ENCODE assay signal across 8 cellular contexts in genomic region chr15:31870336-31871158, GRCh38. TPM values are rescaled to one million over a fixed set of nuclear protein-coding genes. Genes with fewer than 3 reads are reported as not detected.
DNase-seq lines count a peak whose midpoint lies in the region; ATAC-seq, FAIRE-seq and TF ChIP-seq lines count a peak whose summit lies in the region.

TSS of gene OTUD7A (minus strand) at chr15:31870673.

- no peaks in the 10 kb centered on the region for H3K9me3 ChIP-seq in right lobe of liver

- FAIRE-seq in GM19239 (lab: Jason Lieb, UNC): peak; percentile 14

- ATAC-seq in HG03439 (IDR thresholded peaks at IDR 0.05; ENCODE audit: unreplicated experiment) (peak; percentile 93), right lobe of liver (peak; percentile 93 to 97 (median 96))

- no peaks in the 10 kb centered on the region for H3K36me3 ChIP-seq in right lobe of liver

- no peak within 1 kb of the TSS for H3K27ac ChIP-seq in right lobe of liver

- no peak for TF ChIP-seq POLR2A in right lobe of liver (IDR thresholded peaks at IDR 0.05)

- WGBS in right lobe of liver (ENCODE audit: insufficient coverage, low coverage, low lambda C conversion rate, missing lambda C conversion rate): under 1% methylated on average over 35 of the region's 120 CpGs

- H3K4me1 ChIP-seq in right lobe of liver: no peaks in the 10 kb centered on the region

- DNase-seq in AML-193 (lab: John Stamatoyannopoulos, UW) (peak; percentile 57 to 70), GM19239 (ENCODE audit: insufficient read length, low spot score) (peak; percentile 83), NCI-H524 treated with DMSO at 0.1 percent for 48 hours (lab: John Stamatoyannopoulos, UW) (peak; percentile 42), dermis blood vessel endothelial cell (peak; percentile 89), right lobe of liver (peak; percentile 91 to 92 (median 92))
- peak; percentile 67 to 70 for DNase-seq in activated CD4-positive, alpha-beta T cell treated with anti-CD3 and anti-CD28 coated beads, Interleukin-2, amount 50 U/mL, for 24 hours (ENCODE audit: low read depth in 1 of 2, low spot score in 1 of 2)
- peak; percentile 74 to 85 for DNase-seq in stimulated activated CD4-positive, alpha-beta T cell treated with anti-CD3 and anti-CD28 coated beads, Interleukin-2, amount 100 ng/mL, for 48 hours

- peak within 1 kb of the TSS; percentile 56 to 78 (median 59) for H3K4me3 ChIP-seq in right lobe of liver

- TF ChIP-seq CTCF in right lobe of liver (IDR thresholded peaks at IDR 0.05): peak in 1 of 4 donors; percentile 6

- H3K27me3 ChIP-seq in right lobe of liver: no peaks in the 10 kb centered on the region

- intact Hi-C loops in right lobe of liver (cut with DNase I): no loop called here

RNA-seq across cellular contexts. Expression of gene OTUD7A, which starts in this region (rescaled TPM):
- total RNA-seq in dermis blood vessel endothelial cell (0.05 and 0.17 TPM in 2 replicates), right lobe of liver (1 to 10 TPM in 2 of 6 experiments, under 1 TPM in 4; 0.42 to 2.3 (median 0.85) TPM)

Comparison
In these comparisons a context has a peak if more than half of its experiments do, and no peak if none do; other contexts are left out.
1. Peak in DNase-seq in dermis blood vessel endothelial cell; RNA of the gene not detected or under 1 TPM.
2. DNase-seq: peak in every context shown above with its lines; median percentile 92 in right lobe of liver; 89 in dermis blood vessel endothelial cell; 83 in GM19239; 80 in stimulated activated CD4-positive, alpha-beta T cell treated with anti-CD3 and anti-CD28 coated beads, Interleukin-2, amount 100 ng/mL, for 48 hours; 68 in activated CD4-positive, alpha-beta T cell treated with anti-CD3 and anti-CD28 coated beads, Interleukin-2, amount 50 U/mL, for 24 hours; 64 in AML-193; 42 in NCI-H524 treated with DMSO at 0.1 percent for 48 hours.